ENCODE assay signal across 23 cellular contexts in genomic region chr3:45164056-45164455, GRCh38.
"Had no signal": no experiment of that assay in that cellular context is flagged by ENCODE, and none has a peak within 500 bp of the region (broad histone marks: within the 10 kb centered on the region; RNA-seq: fewer than 3 reads in every experiment).

No MANE protein-coding gene starts in this region.

- H3K36me3 ChIP-seq: brain microvascular endothelial cell, heart left ventricle, neutrophil, ovary, prostate gland, sigmoid colon, tibial nerve, WERI-Rb-1 had no signal

- H3K4me3 Mint-ChIP-seq: activated CD4-positive, alpha-beta memory T cell treated with anti-CD3 and anti-CD28 coated beads, Interleukin-2, amount 10 ng/mL, durations not matched to agents 7 days and 5 days; activated T-cell treated with anti-CD3 and anti-CD28 coated beads, Interleukin-2, amount 50 U/mL, for 4 hours; activated T-helper 17 cell treated with anti-CD3 and anti-CD28 coated beads, Interleukin-2, amount 50 U/mL, for 72 hours; nephron had no signal

- H3K9me3 Mint-ChIP-seq: activated T-cell treated with anti-CD3 and anti-CD28 coated beads, Interleukin-2, amount 50 U/mL, for 4 hours had no signal

- H3K27ac Mint-ChIP-seq: activated CD4-positive, alpha-beta memory T cell treated with anti-CD3 and anti-CD28 coated beads, Interleukin-2, amount 10 ng/mL, durations not matched to agents 7 days and 5 days; activated T-helper 17 cell treated with anti-CD3 and anti-CD28 coated beads, Interleukin-2, amount 50 U/mL, for 72 hours; nephron had no signal

- H3K4me3 ChIP-seq: coronary artery, heart left ventricle, ovary, prostate gland, sigmoid colon, smooth muscle cell, tibial nerve had no signal

- H3K9me3 ChIP-seq: heart left ventricle, neutrophil, ovary, prostate gland, sigmoid colon, tibial nerve had no signal

- H3K27ac ChIP-seq: brain microvascular endothelial cell, coronary artery, heart left ventricle, neutrophil, ovary, prostate gland, sigmoid colon, tibial nerve, WERI-Rb-1 had no signal

- DNase-seq: activated CD4-positive, alpha-beta memory T cell treated with anti-CD3 and anti-CD28 coated beads, Interleukin-2, amount 10 ng/mL, durations not matched to agents 7 days and 5 days; activated CD4-positive, alpha-beta T cell treated with anti-CD3 and anti-CD28 coated beads for 48 hours; activated gamma-delta T cell treated with Interleukin-2 at 50 U/mL for 16 hours; activated naive CD4-positive, alpha-beta T cell treated with anti-CD3 and anti-CD28 coated beads, Interleukin-2, amount 50 U/mL, for 16 hours; activated T-cell treated with anti-CD3 and anti-CD28 coated beads, Interleukin-2, amount 50 U/mL, for 4 hours; amniotic stem cell; brain microvascular endothelial cell; foreskin fibroblast; heart left ventricle; mesendoderm; ovary; sigmoid colon; stimulated activated naive CD4-positive, alpha-beta T cell treated with Interleukin-2 at 50 U/mL for 16 hours; T-helper 9 cell; WERI-Rb-1 had no signal

- H3K27me3 Mint-ChIP-seq: activated T-helper 17 cell treated with anti-CD3 and anti-CD28 coated beads, Interleukin-2, amount 50 U/mL, for 72 hours had no signal

- H3K27me3 ChIP-seq: brain microvascular endothelial cell, heart left ventricle, ovary, sigmoid colon, tibial nerve had no signal

- ATAC-seq: activated CD4-positive, CD25-positive, alpha-beta regulatory T cell treated with anti-CD3 and anti-CD28 coated beads, Interleukin-2, amount 50 U/mL, for 24 hours; activated T-cell treated with anti-CD3 and anti-CD28 coated beads, Interleukin-2, amount 50 U/mL, for 4 hours; activated T-helper 17 cell treated with anti-CD3 and anti-CD28 coated beads, Interleukin-2, amount 50 U/mL, for 72 hours; heart left ventricle had no signal

- H3K4me1 ChIP-seq: prostate gland had no signal
